In the genomic region with DNA sequence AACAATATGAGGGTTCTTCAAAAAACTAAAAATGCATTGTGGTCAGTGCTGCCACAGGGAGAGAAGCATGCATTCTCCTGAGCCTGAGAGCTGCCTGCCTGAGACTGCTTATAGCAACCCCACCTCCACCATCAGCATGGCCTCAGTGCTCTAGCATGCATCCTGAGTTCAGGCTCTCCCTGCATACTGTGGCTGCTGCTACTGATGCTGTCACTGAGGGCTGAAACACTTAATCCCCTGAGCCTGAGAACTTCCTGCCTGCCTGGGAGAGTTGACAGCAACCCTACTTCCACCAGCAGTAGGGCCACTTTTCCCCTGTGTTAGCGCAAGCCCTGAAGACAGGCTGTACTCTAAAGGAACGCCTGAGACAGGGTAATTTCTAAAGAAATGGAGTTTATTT, we compare ENCODE assay signal across 27 cellular contexts.
"Had no signal": no experiment of that assay in that cellular context is flagged by ENCODE, and none has a peak within 500 bp of the region (broad histone marks: within the 10 kb centered on the region; RNA-seq: fewer than 3 reads in every experiment).

No MANE protein-coding gene starts in this region.

- H3K36me3 Mint-ChIP-seq: natural killer cell had no signal

- H3K79me2 ChIP-seq: hepatocyte had no signal

- H3K27ac ChIP-seq: colonic mucosa, esophagus muscularis mucosa, foreskin keratinocyte, gastroesophageal sphincter, heart left ventricle, hepatocyte, lower lobe of right lung, prostate gland, right atrium auricular region, thyroid gland, vagina had no signal

- H2AFZ ChIP-seq: hepatocyte had no signal

- H3K4me2 ChIP-seq: hepatocyte, smooth muscle cell had no signal

- H3K4me1 Mint-ChIP-seq: natural killer cell; neural crest cell; stimulated activated naive CD8-positive, alpha-beta T cell treated with anti-CD3 and anti-CD28 coated beads, Interleukin-15, amount 100 ng/mL, for 72 hours had no signal

- DNase-seq: colonic mucosa; effector CD8-positive, alpha-beta T cell; foreskin keratinocyte; heart left ventricle; left ventricle myocardium superior; lower lobe of right lung; natural killer cell; nucleus accumbens; stimulated activated CD4-positive, alpha-beta T cell treated with anti-CD3 and anti-CD28 coated beads, Interleukin-12 subunit alpha, Interleukin-12 subunit beta, amount 100 ng/mL, for 4 hours; stimulated activated CD4-positive, alpha-beta T cell treated with anti-CD3 and anti-CD28 coated beads, Interleukin-1b, Interleukin-23, amount 100 ng/mL, for 48 hours; stimulated activated CD4-positive, alpha-beta T cell treated with anti-CD3 and anti-CD28 coated beads, Interleukin-4, amount 100 ng/mL, for 1 hour; stimulated activated CD8-positive, alpha-beta memory T cell treated with anti-CD3 and anti-CD28 coated beads, Interleukin-4, amount 100 ng/mL, for 48 hours; stimulated activated naive CD4-positive, alpha-beta T cell; stimulated activated naive CD8-positive, alpha-beta T cell treated with anti-CD3 and anti-CD28 coated beads, Interleukin-15, amount 100 ng/mL, for 72 hours; thyroid gland; trophoblast cell had no signal

- H3K4me3 ChIP-seq: colonic mucosa, esophagus muscularis mucosa, gastroesophageal sphincter, heart left ventricle, hepatocyte, lower lobe of right lung, prostate gland, right atrium auricular region, smooth muscle cell, thyroid gland, vagina had no signal

- ATAC-seq: foreskin keratinocyte; gastroesophageal sphincter; heart left ventricle; left ventricle myocardium superior; lower lobe of right lung; natural killer cell; stimulated activated naive CD8-positive, alpha-beta T cell treated with anti-CD3 and anti-CD28 coated beads, Interleukin-15, amount 100 ng/mL, for 72 hours had no signal

- H3K27me3 Mint-ChIP-seq: dendritic cell treated with granulocyte-macrophage colony-stimulating factor and Interleukin-4, amounts not matched to agents 40 ng/mL and 50 ng/mL, for 4 days; stimulated activated naive CD8-positive, alpha-beta T cell treated with anti-CD3 and anti-CD28 coated beads, Interleukin-15, amount 100 ng/mL, for 72 hours had no signal

- H3K9me3 ChIP-seq: colonic mucosa, lower lobe of right lung, prostate gland, thyroid gland, vagina had no signal

- H3K27me3 ChIP-seq: colonic mucosa, esophagus muscularis mucosa, foreskin keratinocyte, gastroesophageal sphincter, hepatocyte, right atrium auricular region, thyroid gland, vagina had no signal

- H3K36me3 ChIP-seq: colonic mucosa, esophagus muscularis mucosa, gastroesophageal sphincter, heart left ventricle, lower lobe of right lung, prostate gland, right atrium auricular region, thyroid gland, vagina had no signal

- H3K4me3 Mint-ChIP-seq: dendritic cell treated with granulocyte-macrophage colony-stimulating factor and Interleukin-4, amounts not matched to agents 40 ng/mL and 50 ng/mL, for 4 days; natural killer cell; neural crest cell; stimulated activated naive CD8-positive, alpha-beta T cell treated with anti-CD3 and anti-CD28 coated beads, Interleukin-15, amount 100 ng/mL, for 72 hours had no signal

- FAIRE-seq: endothelial cell of umbilical vein, keratinocyte had no signal

- H3K4me1 ChIP-seq: colonic mucosa, esophagus muscularis mucosa, foreskin keratinocyte, gastroesophageal sphincter, heart left ventricle, lower lobe of right lung, prostate gland, right atrium auricular region, thyroid gland, vagina had no signal

- H3K27ac Mint-ChIP-seq: dendritic cell treated with granulocyte-macrophage colony-stimulating factor and Interleukin-4, amounts not matched to agents 40 ng/mL and 50 ng/mL, for 4 days; natural killer cell; stimulated activated naive CD8-positive, alpha-beta T cell treated with anti-CD3 and anti-CD28 coated beads, Interleukin-15, amount 100 ng/mL, for 72 hours had no signal
